Comparison of ENCODE assay signal across 9 cellular contexts in the genomic region with DNA sequence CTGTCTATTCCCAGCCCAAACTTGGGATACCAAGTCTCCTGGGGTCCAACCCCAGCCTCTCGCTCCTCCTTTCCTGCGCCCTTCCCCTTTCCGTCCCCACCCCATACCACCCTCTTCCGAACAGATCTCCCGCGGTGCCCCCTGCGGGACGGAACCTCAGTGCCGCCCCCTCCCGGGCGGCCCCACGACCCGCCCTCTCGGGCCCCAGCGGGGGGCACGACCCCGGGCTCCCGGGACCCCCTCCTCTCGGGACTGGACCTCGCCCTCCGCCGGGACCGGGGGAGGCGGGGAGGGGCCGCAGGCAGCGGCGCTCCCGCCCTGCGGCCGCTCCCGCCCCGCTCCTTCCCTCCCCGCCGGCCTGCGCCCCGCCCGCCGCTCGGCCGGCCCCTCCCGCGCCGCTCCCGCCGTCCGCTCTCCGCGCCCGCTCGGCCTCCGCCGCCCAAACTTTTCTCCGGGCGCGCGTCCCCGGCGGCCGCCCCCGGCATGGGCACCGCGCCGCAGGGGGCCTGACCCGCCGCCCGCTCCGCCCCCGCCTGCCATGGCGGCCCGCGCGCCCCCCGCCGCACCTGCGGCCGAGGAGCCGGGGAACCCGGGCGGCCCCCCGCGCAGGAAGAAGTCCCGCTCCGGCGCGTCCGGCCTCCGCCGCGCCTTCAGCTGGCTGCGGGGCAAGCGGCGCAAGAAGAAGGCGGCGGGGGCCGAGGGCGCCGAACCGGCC. TPM values are rescaled to one million over a fixed set of nuclear protein-coding genes. Genes with fewer than 3 reads are reported as not detected.
A peak's percentile ranks its signal among the peaks of the same experiment; 100 is the strongest.
DNase-seq lines count a peak whose midpoint lies in the region; ATAC-seq and TF ChIP-seq lines count a peak whose summit lies in the region.
"Had no signal": no experiment of that assay in that cellular context is flagged by ENCODE, and none has a peak within 500 bp of the region (broad histone marks: within the 10 kb centered on the region; RNA-seq: fewer than 3 reads in every experiment).

No MANE protein-coding gene starts in this region.

- H3K27ac Mint-ChIP-seq in MCF 10A (ENCODE audit: low read depth, unreplicated experiment), result peak overlapping the region; percentile 63

- peak overlapping the region; percentile 94 for H3K27ac ChIP-seq in suprapubic skin

- ATAC-seq in GM18909 (IDR thresholded peaks at IDR 0.05; ENCODE audit: poor library complexity, unreplicated experiment), result no peak

- peak overlapping the region; percentile 85 for H3K4me3 ChIP-seq in suprapubic skin

- TF ChIP-seq POLR2A in suprapubic skin (IDR thresholded peaks at IDR 0.05), result no peak

- H3K36me3 ChIP-seq in suprapubic skin, result no peaks in the 10 kb centered on the region

- H3K4me1 ChIP-seq in suprapubic skin, result peaks cover 48% of the 10 kb centered on the region

- POLR2A ChIA-PET in MCF 10A (lab: Yijun Ruan, JAX), result interaction anchor here (0.6 to 4.3 kb wide), 6 partner anchors 14 to 75 kb away, joined by 3 to 53 read pairs (median 15); a partner anchor contains a TSS

- H3K9me3 Mint-ChIP-seq in MCF 10A (ENCODE audit: unreplicated experiment), result no peaks in the 10 kb centered on the region

- H3K27me3 ChIP-seq in suprapubic skin, result no peaks in the 10 kb centered on the region

- intact Hi-C loops in MCF 10A (cut with micrococcal nuclease), result loop anchor here (1.0 kb wide), 1 partner anchor 32 kb away; no protein-coding TSS in a partner anchor

- CTCF ChIA-PET in MCF 10A (lab: Yijun Ruan, JAX), result interaction anchor here (1.0 to 2.2 kb wide), 6 partner anchors 16 to 75 kb away, joined by 3 to 14 read pairs (median 6); no protein-coding TSS in a partner anchor

- peaks cover 27% of the 10 kb centered on the region for H3K4me1 Mint-ChIP-seq in MCF 10A (ENCODE audit: insufficient read depth, unreplicated experiment)

- peak overlapping the region; percentile 75 for H3K4me3 Mint-ChIP-seq in MCF 10A (ENCODE audit: unreplicated experiment)

- H3K27me3 Mint-ChIP-seq in MCF 10A (ENCODE audit: insufficient read depth, unreplicated experiment), result no peaks in the 10 kb centered on the region

- no peaks in the 10 kb centered on the region for H3K9me3 ChIP-seq in suprapubic skin

- WGBS in suprapubic skin, result 1% methylated on average over 42 of the region's 98 CpGs

- TF ChIP-seq CTCF in MCF 10A (IDR thresholded peaks at IDR 0.05; ENCODE audit: unreplicated experiment) (peak; percentile 59), suprapubic skin (IDR thresholded peaks at IDR 0.05) (peak in 1 of 2 donors; percentile 28)

- DNase-seq in D341Med (ENCODE audit: low spot score), result peak; percentile 80
- peak; percentile 74 for DNase-seq in HuH-7.5 (ENCODE audit: low spot score)
- DNase-seq in MCF 10A (ENCODE audit: unreplicated experiment), result no peak
- DNase-seq in kidney tubule cell (ENCODE audit: low spot score), result peak; percentile 48
- no peak for DNase-seq in suprapubic skin (ENCODE audit: low spot score in 2 of 2)
- DNase-seq in activated CD4-positive, alpha-beta T cell treated with anti-CD3 and anti-CD28 coated beads for 48 hours, result no peak
- no peak for DNase-seq in SKM-1 (lab: John Stamatoyannopoulos, UW; ENCODE audit: unreplicated experiment)

- TF ChIP-seq EP300 in suprapubic skin (IDR thresholded peaks at IDR 0.05), result no peak

- peaks cover 4% of the 10 kb centered on the region for H3K36me3 Mint-ChIP-seq in MCF 10A (ENCODE audit: insufficient read depth, unreplicated experiment)

- BruUV-seq in MCF 10A (replicated peaks; lab: Mats Ljungman, UMichigan), result no TSS peak

RNA-seq across cellular contexts. Expression of a gene that starts 39.0 kb away (rescaled TPM):
- total RNA-seq in MCF 10A (2022) (1.1 and 1.9 TPM in 2 replicates), suprapubic skin (10 to 100 TPM in 1 of 4 donors, 1 to 10 TPM in 3; 7.4 to 11.4 (median 8.3) TPM)
- total RNA-seq: T-helper 2 cell treated with Interferon-gamma antibody and Interleukin-4, amounts not matched to agents 100 ng/mL and 5 ng/mL, for 36 hours had no signal

Comparison
In these comparisons a context has a peak if more than half of its experiments do, and no peak if none do; other contexts are left out.
1. DNase-seq: peak in D341Med (single experiment), HuH-7.5 (single experiment) and kidney tubule cell (single experiment); none in MCF 10A (single experiment), suprapubic skin (0 of 2), activated CD4-positive, alpha-beta T cell treated with anti-CD3 and anti-CD28 coated beads for 48 hours (single experiment) and SKM-1 (single experiment).